Comparison of ENCODE assay signal across 1 cellular context in genomic region chr3:46496745-46497555, GRCh38.
A peak's percentile ranks its signal among the peaks of the same experiment; 100 is the strongest.
TF ChIP-seq lines count a peak whose summit lies in the region.

No MANE protein-coding gene starts in this region.

TF ChIP-seq in IMR-90, 13 proteins besides CTCF, POLR2A, EP300 and RAD21:
- TF ChIP-seq SMC3 (IDR thresholded peaks at IDR 0.05; ENCODE audit: low read depth, low read length) (peak; percentile 20; the same call in 1 of the 2 replicates), ELK1 (IDR thresholded peaks at IDR 0.05; ENCODE audit: borderline replicate concordance, low read depth, low read length) (no peak)
